Comparison of ENCODE assay signal across 9 cellular contexts in genomic region chr12:46124132-46124847, GRCh38.
DNase-seq lines count a peak whose midpoint lies in the region; ATAC-seq and TF ChIP-seq lines count a peak whose summit lies in the region.
"Had no signal": no experiment of that assay in that cellular context is flagged by ENCODE, and none has a peak within 500 bp of the region (broad histone marks: within the 10 kb centered on the region; RNA-seq: fewer than 3 reads in every experiment).

No MANE protein-coding gene starts in this region.

- H3K4me3 ChIP-seq in coronary artery (peak overlapping the region; percentile 60), osteoblast (ENCODE audit: insufficient read depth, low read length) (no peak overlapping the region), testis (no peak overlapping the region)

- H3K79me2 ChIP-seq in osteoblast (ENCODE audit: insufficient read depth, low read length) = no peaks in the 10 kb centered on the region

- ATAC-seq in GM21390 (IDR thresholded peaks at IDR 0.05; ENCODE audit: unreplicated experiment) (peak; percentile 10), GM19324 (IDR thresholded peaks at IDR 0.05; ENCODE audit: low FRiP score, unreplicated experiment) (no peak)

- H3K27ac ChIP-seq in coronary artery = no peak overlapping the region
- no peak overlapping the region for H3K27ac ChIP-seq in osteoblast (ENCODE audit: low read depth, low read length)
- no peak overlapping the region for H3K27ac ChIP-seq in testis

- H2AFZ ChIP-seq in osteoblast (ENCODE audit: low read length) = no peak overlapping the region

- peak; percentile 12 for DNase-seq in LHCN-M2 (ENCODE audit: low read depth)
- DNase-seq in coronary artery (ENCODE audit: low spot score) = no peak
- peak; percentile 36 for DNase-seq in osteoblast (ENCODE audit: insufficient read length, low spot score, missing footprints)
- no peak for DNase-seq in testis
- no peak for DNase-seq in COR-L47 (lab: John Stamatoyannopoulos, UW)
- DNase-seq in globus pallidus (ENCODE audit: low spot score) = no peak

- TF ChIP-seq CTCF in coronary artery (IDR thresholded peaks at IDR 0.05) (no peak), osteoblast (IDR thresholded peaks at IDR 0.05; ENCODE audit: extremely low read depth, low read depth, low read length) (no peak), testis (IDR thresholded peaks at IDR 0.05) (no peak)

- H3K27me3 ChIP-seq in osteoblast (ENCODE audit: insufficient read depth, low read length) (peaks cover 21% of the 10 kb centered on the region), testis (no peaks in the 10 kb centered on the region)

- no peaks in the 10 kb centered on the region for H3K36me3 ChIP-seq in osteoblast (ENCODE audit: insufficient read depth, low read length)
- no peaks in the 10 kb centered on the region for H3K36me3 ChIP-seq in testis (ENCODE audit: low read depth, missing control alignments)
- H3K36me3 ChIP-seq: BE2C had no signal

- TF ChIP-seq POLR2A in testis (IDR thresholded peaks at IDR 0.05) = no peak

- peak overlapping the region; percentile 85 for H3K4me2 ChIP-seq in osteoblast (ENCODE audit: insufficient read depth, low read length)

- H4K20me1 ChIP-seq in osteoblast (ENCODE audit: insufficient read depth, low read length) = no peaks in the 10 kb centered on the region

- intact Hi-C loops in testis (cut with DNase I; ENCODE audit: low total_unique reads) = no loop called here

- WGBS in testis, 2 donors = 42 to 61% methylated on average over 5 of the region's 5 CpGs

- H3K4me1 ChIP-seq in osteoblast (ENCODE audit: insufficient read depth, low read length) = peaks cover 8% of the 10 kb centered on the region
- no peaks in the 10 kb centered on the region for H3K4me1 ChIP-seq in testis
- H3K4me1 ChIP-seq: BE2C had no signal

- H3K9me3 ChIP-seq in osteoblast (ENCODE audit: low read depth, low read length) = no peaks in the 10 kb centered on the region
- no peaks in the 10 kb centered on the region for H3K9me3 ChIP-seq in testis
- H3K9me3 ChIP-seq: BE2C had no signal

Comparison
In these comparisons a context has a peak if more than half of its experiments do, and no peak if none do; other contexts are left out.
1. DNase-seq: peak in LHCN-M2 (single experiment) and osteoblast (single experiment); none in coronary artery (single experiment), testis (single experiment), COR-L47 (single experiment) and globus pallidus (single experiment).